Comparison of ENCODE assay signal across 8 cellular contexts in the genomic region with DNA sequence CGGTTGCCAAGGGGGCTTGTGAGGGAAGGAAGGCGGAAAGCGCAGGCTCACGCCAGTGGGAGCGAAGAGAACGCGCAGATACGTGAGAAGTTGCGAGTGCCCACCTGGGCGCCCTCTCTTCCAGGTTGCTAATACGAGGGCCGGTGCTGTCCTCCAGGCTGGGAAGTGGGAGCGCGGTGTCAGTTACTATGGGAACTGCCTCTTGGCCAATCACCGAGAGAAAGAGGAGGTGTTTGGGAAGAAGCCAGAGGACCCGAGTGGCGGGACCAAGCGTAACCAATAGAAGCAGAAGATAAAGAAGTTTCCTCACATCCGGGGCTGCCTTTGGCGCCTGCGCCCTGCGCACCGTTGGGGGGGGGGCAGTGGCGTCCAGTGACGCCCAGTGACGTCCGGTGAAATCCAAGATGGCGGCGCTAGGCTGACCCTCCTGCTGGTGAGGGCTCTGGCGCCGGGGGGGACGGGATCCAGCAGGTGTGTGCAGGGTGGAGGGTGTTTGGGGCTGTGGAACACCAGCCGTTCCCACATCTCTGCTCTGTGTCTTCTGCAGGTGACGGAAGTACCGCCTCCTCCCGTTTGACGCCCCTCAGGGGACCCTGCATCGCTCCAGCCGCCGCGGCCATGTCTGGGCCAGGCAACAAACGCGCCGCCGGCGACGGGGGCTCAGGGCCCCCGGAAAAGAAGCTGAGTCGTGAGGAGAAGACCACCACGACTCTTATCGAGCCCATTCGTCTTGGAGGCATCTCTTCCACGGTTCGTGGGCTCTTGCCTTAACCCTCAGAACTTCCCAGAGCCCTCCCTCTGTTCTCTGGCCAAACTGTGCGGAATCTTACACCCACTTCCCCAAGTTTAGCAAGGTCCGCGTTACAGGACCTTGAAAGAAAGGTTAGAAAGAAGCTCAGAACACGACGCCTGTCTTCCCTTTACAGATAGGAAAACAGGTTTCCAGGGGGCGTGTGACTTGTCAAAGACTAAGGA. TPM values are rescaled to one million over a fixed set of nuclear protein-coding genes. Genes with fewer than 3 reads are reported as not detected.
DNase-seq lines count a peak whose midpoint lies in the region; ATAC-seq and TF ChIP-seq lines count a peak whose summit lies in the region.

Gene CFAP119, minus strand, starts transcription at position 135 of the 975 bp plus-strand sequence. CDS start 314 bp downstream, outside the sequence.
Gene RNF40, plus strand, starts transcription at position 395 of the 975 bp plus-strand sequence. Its CDS starts 224 bp downstream, at position 619.

- H3K4me3 ChIP-seq in cardiac fibroblast (replicated peaks in 1 of 2; ENCODE audit: low read depth in 2 of 2, low read length in 2 of 2) (peak within 1 kb of the TSS; percentile 93 to 97), smooth muscle cell (peak within 1 kb of the TSS; percentile 65)

- 2% methylated on average over 58 of the region's 60 CpGs for WGBS in smooth muscle cell (ENCODE audit: low lambda C conversion rate)

- peak; percentile 89 for TF ChIP-seq POLR2A in GM18951 (IDR thresholded peaks at IDR 0.05; ENCODE audit: extremely low read depth, insufficient read depth, insufficient read length)

- peaks cover 31% of the 10 kb centered on the region for H3K79me2 ChIP-seq in smooth muscle cell (ENCODE audit: low read depth)

- peaks cover 43% of the 10 kb centered on the region for H3K36me3 Mint-ChIP-seq in WTC11
- H3K36me3 Mint-ChIP-seq in immature natural killer cell = peaks cover 11 to 22% (median 15%) of the 10 kb centered on the region in 3 donors

- DNase-seq in AG08396 (ENCODE audit: low spot score) = peak; percentile 100
- peak; percentile 97 for DNase-seq in NCI-H2227 treated with DMSO at 0.1 percent for 48 hours (lab: John Stamatoyannopoulos, UW)
- peak; percentile 96 for DNase-seq in WTC11 (ENCODE audit: low spot score)
- peak; percentile 98 to 99 for DNase-seq in cardiac fibroblast (ENCODE audit: low read depth in 2 of 2)
- peak; percentile 93 to 96 (median 94) for DNase-seq in immature natural killer cell
- peak; percentile 91 for DNase-seq in smooth muscle cell (lab: John Stamatoyannopoulos, UW; ENCODE audit: unreplicated experiment)

- H3K4me3 Mint-ChIP-seq in WTC11 = peak within 1 kb of the TSS; percentile 94
- peak within 1 kb of the TSS; percentile 89 to 96 (median 93) for H3K4me3 Mint-ChIP-seq in immature natural killer cell

- TF ChIP-seq CTCF in WTC11 (IDR thresholded peaks at IDR 0.05) (no peak), cardiac fibroblast (IDR thresholded peaks at IDR 0.05; ENCODE audit: low read depth, low read length) (no peak), smooth muscle cell (IDR thresholded peaks at IDR 0.05; ENCODE audit: borderline replicate concordance, insufficient read depth, poor library complexity, severe bottlenecking) (no peak)

- no peaks in the 10 kb centered on the region for H3K27me3 ChIP-seq in smooth muscle cell (ENCODE audit: low read depth)

- H3K9ac ChIP-seq in smooth muscle cell (ENCODE audit: low read depth) = peak within 1 kb of the TSS; percentile 89

- peak within 1 kb of the TSS; percentile 28 for H2AFZ ChIP-seq in smooth muscle cell (ENCODE audit: low read depth)

- H3K27me3 Mint-ChIP-seq in WTC11 (ENCODE audit: low read depth) (no peaks in the 10 kb centered on the region), immature natural killer cell (ENCODE audit: low read depth in 3 of 3) (peaks cover 7 to 8% (median 8%) of the 10 kb centered on the region in 3 donors)

- H3K4me2 ChIP-seq in smooth muscle cell = peak within 1 kb of the TSS; percentile 90

- H3K27ac ChIP-seq in smooth muscle cell (ENCODE audit: low read depth) = peak within 1 kb of the TSS; percentile 85

- peaks cover 6% of the 10 kb centered on the region for H3K36me3 ChIP-seq in smooth muscle cell (ENCODE audit: low read depth)

- H3K4me1 ChIP-seq in smooth muscle cell (ENCODE audit: low read depth) = peaks cover 17% of the 10 kb centered on the region

- no peaks in the 10 kb centered on the region for H3K9me3 ChIP-seq in smooth muscle cell (replicated peaks; ENCODE audit: low read depth)

- in situ Hi-C loops in GM18951 (cut with MboI; ENCODE audit: low sequenced_read_pairs, unreplicated experiment) = loop anchor here (10.0 kb wide), 1 partner anchor 163 kb away; the partner anchor contains the start of gene FBXL19

- H3K27ac Mint-ChIP-seq in WTC11 (peak within 1 kb of the TSS; percentile 96), immature natural killer cell (peak within 1 kb of the TSS; percentile 90 to 95 (median 92))

- peaks cover 21% of the 10 kb centered on the region for H3K4me1 Mint-ChIP-seq in WTC11
- H3K4me1 Mint-ChIP-seq in immature natural killer cell = peaks cover 48 to 55% of the 10 kb centered on the region in 2 donors

- ATAC-seq in HG03175 (IDR thresholded peaks at IDR 0.05; ENCODE audit: unreplicated experiment) = peak; percentile 88
- peak; percentile 95 for ATAC-seq in WTC11

- H3K9me3 Mint-ChIP-seq in WTC11 (no peaks in the 10 kb centered on the region), immature natural killer cell (no peaks in the 10 kb centered on the region)

- CTCF ChIA-PET in WTC11 (lab: Charles Lee) = interaction anchor here (0.9 kb wide), 1 partner anchor 68 kb away, joined by 3 read pairs; no protein-coding TSS in a partner anchor

- H3F3A ChIP-seq in smooth muscle cell (ENCODE audit: low read depth) = peaks cover 8% of the 10 kb centered on the region

- peaks cover 8% of the 10 kb centered on the region for H4K20me1 ChIP-seq in smooth muscle cell (ENCODE audit: low read depth)

- POLR2A ChIA-PET in WTC11 (lab: Charles Lee) = interaction anchor here (1.0 to 1.1 kb wide), 2 partner anchors 13 to 84 kb away, joined by 3 to 4 read pairs; no protein-coding TSS in a partner anchor

TF ChIP-seq in WTC11, 78 proteins besides CTCF, POLR2A, EP300 and RAD21 (continues in another document):
- no peak for TF ChIP-seq SMAD3 (CRISPR knock-in tag; IDR thresholded peaks at IDR 0.05; ENCODE audit: borderline replicate concordance)
- no peak for TF ChIP-seq PREB (CRISPR knock-in tag; IDR thresholded peaks at IDR 0.05; ENCODE audit: borderline replicate concordance)
- no peak for TF ChIP-seq FOXJ3 (CRISPR knock-in tag; IDR thresholded peaks at IDR 0.05; ENCODE audit: borderline replicate concordance)
- TF ChIP-seq MAX (CRISPR knock-in tag; IDR thresholded peaks at IDR 0.05) = peak; percentile 66; the same call in 1 of the 2 replicates
- no peak for TF ChIP-seq ZNF396 (CRISPR knock-in tag; IDR thresholded peaks at IDR 0.05; ENCODE audit: borderline replicate concordance)
- TF ChIP-seq, protein P1, sequence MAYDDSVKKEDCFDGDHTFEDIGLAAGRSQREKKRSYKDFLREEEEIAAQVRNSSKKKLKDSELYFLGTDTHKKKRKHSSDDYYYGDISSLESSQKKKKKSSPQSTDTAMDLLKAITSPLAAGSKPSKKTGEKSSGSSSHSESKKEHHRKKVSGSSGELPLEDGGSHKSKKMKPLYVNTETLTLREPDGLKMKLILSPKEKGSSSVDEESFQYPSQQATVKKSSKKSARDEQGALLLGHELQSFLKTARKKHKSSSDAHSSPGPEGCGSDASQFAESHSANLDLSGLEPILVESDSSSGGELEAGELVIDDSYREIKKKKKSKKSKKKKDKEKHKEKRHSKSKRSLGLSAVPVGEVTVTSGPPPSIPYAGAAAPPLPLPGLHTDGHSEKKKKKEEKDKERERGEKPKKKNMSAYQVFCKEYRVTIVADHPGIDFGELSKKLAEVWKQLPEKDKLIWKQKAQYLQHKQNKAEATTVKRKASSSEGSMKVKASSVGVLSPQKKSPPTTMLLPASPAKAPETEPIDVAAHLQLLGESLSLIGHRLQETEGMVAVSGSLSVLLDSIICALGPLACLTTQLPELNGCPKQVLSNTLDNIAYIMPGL (CRISPR knock-in tag; IDR thresholded peaks at IDR 0.05) = 0 out of 2 replicates have a peak, but pooled peaks have one; percentile 22
- TF ChIP-seq, protein P2, sequence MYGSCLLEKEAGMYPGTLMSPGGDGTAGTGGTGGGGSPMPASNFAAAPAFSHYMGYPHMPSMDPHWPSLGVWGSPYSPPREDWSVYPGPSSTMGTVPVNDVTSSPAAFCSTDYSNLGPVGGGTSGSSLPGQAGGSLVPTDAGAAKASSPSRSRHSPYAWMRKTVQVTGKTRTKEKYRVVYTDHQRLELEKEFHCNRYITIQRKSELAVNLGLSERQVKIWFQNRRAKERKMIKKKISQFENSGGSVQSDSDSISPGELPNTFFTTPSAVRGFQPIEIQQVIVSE (CRISPR knock-in tag; IDR thresholded peaks at IDR 0.05; ENCODE audit: borderline replicate concordance) = no peak
- no peak; the same call in 1 of the 2 replicates for TF ChIP-seq MYBL2 (CRISPR knock-in tag; IDR thresholded peaks at IDR 0.05)
- TF ChIP-seq, protein P3, sequence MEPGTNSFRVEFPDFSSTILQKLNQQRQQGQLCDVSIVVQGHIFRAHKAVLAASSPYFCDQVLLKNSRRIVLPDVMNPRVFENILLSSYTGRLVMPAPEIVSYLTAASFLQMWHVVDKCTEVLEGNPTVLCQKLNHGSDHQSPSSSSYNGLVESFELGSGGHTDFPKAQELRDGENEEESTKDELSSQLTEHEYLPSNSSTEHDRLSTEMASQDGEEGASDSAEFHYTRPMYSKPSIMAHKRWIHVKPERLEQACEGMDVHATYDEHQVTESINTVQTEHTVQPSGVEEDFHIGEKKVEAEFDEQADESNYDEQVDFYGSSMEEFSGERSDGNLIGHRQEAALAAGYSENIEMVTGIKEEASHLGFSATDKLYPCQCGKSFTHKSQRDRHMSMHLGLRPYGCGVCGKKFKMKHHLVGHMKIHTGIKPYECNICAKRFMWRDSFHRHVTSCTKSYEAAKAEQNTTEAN (CRISPR knock-in tag; IDR thresholded peaks at IDR 0.05) = no peak; the same call in 1 of the 2 replicates
- no peak for TF ChIP-seq ZNF416 (CRISPR knock-in tag; IDR thresholded peaks at IDR 0.05)

RNA-seq across cellular contexts. Expression of gene CFAP119, which starts in this region (rescaled TPM):
- total RNA-seq in WTC11 (2021) (4.6 to 6.6 TPM (median 6.2 TPM) in 3 replicates), smooth muscle cell (2.2 and 5.2 TPM in 2 replicates)
- polyA plus RNA-seq in immature natural killer cell (1 to 10 TPM in 1 of 3 donors, under 1 TPM in 1, not detected in 1; 0.76 to 1.0 TPM), smooth muscle cell (3.0 and 3.5 TPM in 2 replicates)

RNA-seq across cellular contexts. Expression of gene RNF40, which starts in this region (rescaled TPM):
- 63.7 to 77.1 TPM (median 66.9 TPM) in 3 replicates for total RNA-seq in WTC11 (2021)
- 10 to 100 TPM; 19.3 to 87.3 (median 24.6) TPM for polyA plus RNA-seq in immature natural killer cell
- total RNA-seq in smooth muscle cell = 66.1 and 73.0 TPM in 2 replicates
- polyA plus RNA-seq in smooth muscle cell = 92.5 and 107 TPM in 2 replicates

Comparison
In these comparisons a context has a peak if more than half of its experiments do, and no peak if none do; other contexts are left out.
1. Peak in every context shown above with its lines: DNase-seq, ATAC-seq, H3K4me3 ChIP-seq and H3K27ac ChIP-seq.